In the genomic region with DNA sequence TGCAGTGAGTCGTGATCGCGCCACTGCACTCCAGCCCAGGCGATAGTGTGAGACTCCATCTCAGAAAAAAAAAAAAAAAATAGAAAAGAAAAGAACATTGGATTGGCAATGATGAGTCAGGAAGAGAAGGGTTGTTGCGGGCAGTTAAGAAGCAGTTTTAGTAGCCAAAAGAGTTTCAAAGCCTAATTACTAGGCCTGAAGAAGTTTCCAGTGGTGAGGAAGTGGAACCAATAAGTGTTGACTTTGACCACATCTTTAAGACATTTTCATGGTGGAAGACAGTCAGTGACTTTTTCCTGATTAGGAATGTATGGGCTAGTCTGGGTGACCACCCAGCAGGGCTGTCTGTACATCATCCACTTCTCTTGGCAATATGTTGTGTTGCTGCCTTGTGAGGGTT, we compare ENCODE assay signal across 23 cellular contexts.
"Had no signal": no experiment of that assay in that cellular context is flagged by ENCODE, and none has a peak within 500 bp of the region (broad histone marks: within the 10 kb centered on the region; RNA-seq: fewer than 3 reads in every experiment).

No MANE protein-coding gene starts in this region.

- H3K9me3 ChIP-seq: esophagus squamous epithelium, gastrocnemius medialis, heart right ventricle, left lung, lower lobe of right lung, mucosa of descending colon had no signal

- H3K36me3 ChIP-seq: esophagus squamous epithelium, gastrocnemius medialis, heart right ventricle, left lung, lower lobe of right lung had no signal

- H3K27ac ChIP-seq: epithelial cell of prostate, esophagus squamous epithelium, gastrocnemius medialis, heart right ventricle, left lung, lower lobe of right lung had no signal

- ATAC-seq: effector memory CD8-positive, alpha-beta T cell; esophagus mucosa; gastrocnemius medialis; heart right ventricle; left cardiac atrium; left lung; left ventricle myocardium superior; lower lobe of right lung; mucosa of descending colon; naive thymus-derived CD8-positive, alpha-beta T cell had no signal

- DNase-seq: cortex of kidney; effector CD8-positive, alpha-beta T cell; effector memory CD8-positive, alpha-beta T cell; endodermal cell; erythroblast; esophagus squamous epithelium; foreskin fibroblast; foreskin melanocyte; gastrocnemius medialis; glutamatergic neuron; head of caudate nucleus; heart right ventricle; hippocampal formation; left cardiac atrium; left lung; left ventricle myocardium superior; lower lobe of right lung; mesenchymal stem cell; mucosa of descending colon; naive B cell; naive thymus-derived CD8-positive, alpha-beta T cell had no signal

- H3K4me3 ChIP-seq: esophagus squamous epithelium, gastrocnemius medialis, heart right ventricle, left lung, lower lobe of right lung, mucosa of descending colon had no signal

- H3K27me3 ChIP-seq: esophagus squamous epithelium, gastrocnemius medialis, left lung had no signal

- H3K4me1 ChIP-seq: esophagus squamous epithelium, gastrocnemius medialis, heart right ventricle, left lung, lower lobe of right lung had no signal
